8 cellular contexts compared by ENCODE assay signal in the genomic region with DNA sequence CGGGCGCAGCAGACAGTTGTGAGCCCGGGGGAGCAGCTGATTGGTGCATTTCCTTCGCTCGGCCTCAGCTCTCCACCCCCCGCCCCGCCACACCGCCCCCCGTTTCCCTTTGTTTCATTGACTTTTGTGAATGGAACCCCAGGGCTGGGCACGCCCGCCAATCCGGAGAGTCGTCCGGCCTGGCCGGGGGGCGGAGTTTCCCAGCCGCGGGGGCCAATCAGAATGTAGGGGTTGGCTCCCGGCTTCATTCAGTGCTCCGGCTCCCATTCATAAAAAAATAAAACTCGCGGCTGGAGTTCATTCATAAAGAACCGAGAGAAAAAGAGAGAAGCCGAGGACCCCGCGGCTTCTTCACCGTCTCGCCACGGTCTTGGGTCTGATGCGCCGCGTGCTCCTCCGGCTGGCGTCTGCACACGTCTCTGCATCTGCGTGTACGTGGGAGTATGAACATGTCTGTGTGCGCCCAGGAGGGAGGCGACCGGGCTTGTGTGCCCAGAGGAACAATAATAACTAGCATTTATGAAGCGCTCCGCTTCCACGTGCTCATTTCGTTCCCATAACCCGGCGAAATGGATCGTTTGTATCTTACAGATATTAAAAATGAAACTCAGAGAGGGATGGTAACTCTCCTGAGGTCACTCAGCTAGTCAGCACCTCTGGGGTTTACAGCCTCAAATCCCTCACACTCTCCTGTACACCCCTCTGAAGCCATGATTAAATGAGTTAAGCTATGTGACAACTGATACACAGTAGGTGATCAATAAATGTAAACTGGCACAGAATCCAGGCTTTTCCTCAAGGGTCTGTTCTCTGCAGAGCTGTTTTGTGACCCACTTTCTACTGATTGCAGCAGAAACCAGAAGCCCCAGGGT.
A peak's percentile ranks its signal among the peaks of the same experiment; 100 is the strongest.
DNase-seq lines count a peak whose midpoint lies in the region; ATAC-seq and TF ChIP-seq lines count a peak whose summit lies in the region.

ETV4 (minus strand) TSS at position 24 of the 872 bp plus-strand sequence. CDS start 723 bp downstream, outside the sequence.

- peaks cover 22% of the 10 kb centered on the region for H3K4me1 Mint-ChIP-seq in central memory CD8-positive, alpha-beta T cell

- peaks cover 87% of the 10 kb centered on the region for H3K27me3 Mint-ChIP-seq in central memory CD8-positive, alpha-beta T cell

- H3K4me3 Mint-ChIP-seq in central memory CD8-positive, alpha-beta T cell: peak within 1 kb of the TSS; percentile 86

- H3K9me3 Mint-ChIP-seq in central memory CD8-positive, alpha-beta T cell: no peaks in the 10 kb centered on the region

- H3K27ac Mint-ChIP-seq in central memory CD8-positive, alpha-beta T cell (ENCODE audit: low read depth): peak within 1 kb of the TSS; percentile 61

- TF ChIP-seq CTCF in 22Rv1 (IDR thresholded peaks at IDR 0.05): no peak

- H3K36me3 Mint-ChIP-seq in central memory CD8-positive, alpha-beta T cell (ENCODE audit: insufficient read depth): peaks cover 15% of the 10 kb centered on the region

- peak within 1 kb of the TSS; percentile 75 for H3K27ac ChIP-seq in 22Rv1

- peak; percentile 53 for ATAC-seq in GM18517 (IDR thresholded peaks at IDR 0.05; ENCODE audit: unreplicated experiment)
- peak; percentile 86 for ATAC-seq in HG03108 (IDR thresholded peaks at IDR 0.05; ENCODE audit: unreplicated experiment)
- ATAC-seq in activated CD4-positive, CD25-positive, alpha-beta regulatory T cell treated with anti-CD3 and anti-CD28 coated beads, Interleukin-2, amount 50 U/mL, for 24 hours: peak; percentile 92 to 94
- ATAC-seq in central memory CD8-positive, alpha-beta T cell (replicated peaks; ENCODE audit: extremely low read depth, poor library complexity, severe bottlenecking): peak; percentile 85

- DNase-seq in NCI-H226 (peak; percentile 93), islet precursor cell (peak; percentile 98)
- peak; percentile 76 to 81 for DNase-seq in central memory CD8-positive, alpha-beta T cell (ENCODE audit: low spot score in 2 of 2)
- DNase-seq in stimulated activated CD4-positive, alpha-beta T cell treated with anti-CD3 and anti-CD28 coated beads, Interleukin-12 subunit alpha, Interleukin-12 subunit beta, amount 100 ng/mL, for 24 hours (ENCODE audit: low read depth in 2 of 2): peak; percentile 87 to 94

Comparison
In these comparisons a context has a peak if more than half of its experiments do, and no peak if none do; other contexts are left out.
1. Peak in every context shown above with its lines: DNase-seq, ATAC-seq and H3K27ac ChIP-seq.